Comparison of ENCODE assay signal across 8 cellular contexts in genomic region chr2:216636570-216637450, GRCh38. TPM values are rescaled to one million over a fixed set of nuclear protein-coding genes. Genes with fewer than 3 reads are reported as not detected.
DNase-seq lines count a peak whose midpoint lies in the region; ATAC-seq and TF ChIP-seq lines count a peak whose summit lies in the region.

No MANE protein-coding gene starts in this region.

- H3K9me3 ChIP-seq in RWPE2 (ENCODE audit: severe bottlenecking): no peaks in the 10 kb centered on the region
- H3K9me3 ChIP-seq in skeletal muscle satellite cell (replicated peaks; ENCODE audit: low read length): no peaks in the 10 kb centered on the region

- peak overlapping the region; percentile 98 for H3K4me3 Mint-ChIP-seq in glutamatergic neuron (ENCODE audit: unreplicated experiment)
- no peak overlapping the region for H3K4me3 Mint-ChIP-seq in activated T-helper 1 cell treated with anti-CD3 and anti-CD28 coated beads, Interleukin-12 subunit alpha, Interleukin-12 subunit beta, Interleukin-2, Interleukin-4 antibody, amounts not matched to agents 30 ng/mL and 10 ng/mL and 1 ng/mL, durations not matched to agents 14 hours and 24 hours and 36 hours

- peaks cover 5% of the 10 kb centered on the region for H3K36me3 Mint-ChIP-seq in glutamatergic neuron (ENCODE audit: unreplicated experiment)
- peaks cover 7% of the 10 kb centered on the region for H3K36me3 Mint-ChIP-seq in activated T-helper 1 cell treated with anti-CD3 and anti-CD28 coated beads, Interleukin-12 subunit alpha, Interleukin-12 subunit beta, Interleukin-2, Interleukin-4 antibody, amounts not matched to agents 30 ng/mL and 10 ng/mL and 1 ng/mL, durations not matched to agents 14 hours and 24 hours and 36 hours (ENCODE audit: low read depth)

- peak overlapping the region; percentile 48 for H3K27ac ChIP-seq in RWPE2 (ENCODE audit: poor library complexity, severe bottlenecking)

- TF ChIP-seq CTCF in RWPE2 (IDR thresholded peaks at IDR 0.05; ENCODE audit: poor library complexity, severe bottlenecking) (no peak), glutamatergic neuron (IDR thresholded peaks at IDR 0.05; ENCODE audit: partially characterized antibody, unreplicated experiment) (no peak)

- ATAC-seq in RWPE2 (ENCODE audit: low read depth) (peak; percentile 75), HG03045 (IDR thresholded peaks at IDR 0.05; ENCODE audit: unreplicated experiment) (no peak)

- H3K27me3 Mint-ChIP-seq in glutamatergic neuron (ENCODE audit: unreplicated experiment): peaks cover 29% of the 10 kb centered on the region
- H3K27me3 Mint-ChIP-seq in activated T-helper 1 cell treated with anti-CD3 and anti-CD28 coated beads, Interleukin-12 subunit alpha, Interleukin-12 subunit beta, Interleukin-2, Interleukin-4 antibody, amounts not matched to agents 30 ng/mL and 10 ng/mL and 1 ng/mL, durations not matched to agents 14 hours and 24 hours and 36 hours (ENCODE audit: insufficient read depth): peaks cover 44% of the 10 kb centered on the region

- intact Hi-C loops in activated T-helper 1 cell treated with anti-CD3 and anti-CD28 coated beads, Interleukin-12 subunit alpha, Interleukin-12 subunit beta, Interleukin-2, Interleukin-4 antibody, amounts not matched to agents 30 ng/mL and 10 ng/mL and 1 ng/mL, durations not matched to agents 14 hours and 24 hours and 36 hours (cut with micrococcal nuclease): no loop called here

- peaks cover 29% of the 10 kb centered on the region for H3K4me1 Mint-ChIP-seq in glutamatergic neuron (ENCODE audit: low read depth, unreplicated experiment)
- peaks cover 23% of the 10 kb centered on the region for H3K4me1 Mint-ChIP-seq in activated T-helper 1 cell treated with anti-CD3 and anti-CD28 coated beads, Interleukin-12 subunit alpha, Interleukin-12 subunit beta, Interleukin-2, Interleukin-4 antibody, amounts not matched to agents 30 ng/mL and 10 ng/mL and 1 ng/mL, durations not matched to agents 14 hours and 24 hours and 36 hours (ENCODE audit: low read depth)

- H3K36me3 ChIP-seq in RWPE2 (ENCODE audit: low read depth) (peaks cover 13% of the 10 kb centered on the region), skeletal muscle satellite cell (ENCODE audit: insufficient read depth, low read length) (peaks cover 15% of the 10 kb centered on the region)

- H3K4me2 ChIP-seq in skeletal muscle satellite cell (ENCODE audit: low read length): peak overlapping the region; percentile 89

- H3K27me3 ChIP-seq in RWPE2 (ENCODE audit: insufficient read depth, poor library complexity, severe bottlenecking) (no peaks in the 10 kb centered on the region), skeletal muscle satellite cell (ENCODE audit: control insufficient read depth, insufficient read depth, low read length) (peaks cover 22% of the 10 kb centered on the region)

- H3K27ac Mint-ChIP-seq in glutamatergic neuron (ENCODE audit: unreplicated experiment): peak overlapping the region; percentile 84
- no peak overlapping the region for H3K27ac Mint-ChIP-seq in activated T-helper 1 cell treated with anti-CD3 and anti-CD28 coated beads, Interleukin-12 subunit alpha, Interleukin-12 subunit beta, Interleukin-2, Interleukin-4 antibody, amounts not matched to agents 30 ng/mL and 10 ng/mL and 1 ng/mL, durations not matched to agents 14 hours and 24 hours and 36 hours

- peak overlapping the region; percentile 79 for H3K9ac ChIP-seq in skeletal muscle satellite cell (ENCODE audit: low read depth, low read length)

- H3K9me3 Mint-ChIP-seq in glutamatergic neuron (ENCODE audit: unreplicated experiment): peaks cover 34% of the 10 kb centered on the region
- no peaks in the 10 kb centered on the region for H3K9me3 Mint-ChIP-seq in activated T-helper 1 cell treated with anti-CD3 and anti-CD28 coated beads, Interleukin-12 subunit alpha, Interleukin-12 subunit beta, Interleukin-2, Interleukin-4 antibody, amounts not matched to agents 30 ng/mL and 10 ng/mL and 1 ng/mL, durations not matched to agents 14 hours and 24 hours and 36 hours

- H3K4me1 ChIP-seq in RWPE2 (ENCODE audit: insufficient read depth, poor library complexity, severe bottlenecking) (peaks cover 26% of the 10 kb centered on the region), skeletal muscle satellite cell (ENCODE audit: control insufficient read depth, insufficient read depth, low read length) (peaks cover 34% of the 10 kb centered on the region)

- H3K4me3 ChIP-seq in RWPE2 (ENCODE audit: severe bottlenecking) (no peak overlapping the region), skeletal muscle satellite cell (ENCODE audit: low read length) (peak overlapping the region; percentile 81)

- DNase-seq in HT1080 (ENCODE audit: low read depth): peak; percentile 66
- peak; percentile 80 for DNase-seq in RWPE2 (ENCODE audit: low spot score)
- DNase-seq in glutamatergic neuron: peak; percentile 61
- no peak for DNase-seq in NCI-H345 treated with DMSO at 0.1 percent for 48 hours (lab: John Stamatoyannopoulos, UW; ENCODE audit: unreplicated experiment)
- DNase-seq in activated T-helper 1 cell treated with anti-CD3 and anti-CD28 coated beads, Interleukin-12 subunit alpha, Interleukin-12 subunit beta, Interleukin-2, Interleukin-4 antibody, amounts not matched to agents 30 ng/mL and 10 ng/mL and 1 ng/mL, durations not matched to agents 14 hours and 24 hours and 36 hours (ENCODE audit: low spot score): no peak
- no peak for DNase-seq in activated CD4-positive, alpha-beta T cell treated with anti-CD3 and anti-CD28 coated beads, Interleukin-2, amount 50 U/mL, for 48 hours

RNA-seq across cellular contexts. Expression of gene IGFBP2, which starts 3.6 kb away (rescaled TPM):
- total RNA-seq in HT1080 (2014; rRNA removed; shearing (Covaris generic)): 5.2 and 5.3 TPM in 2 replicates
- polyA plus RNA-seq in HT1080 (2015; cell fraction: cytosol; rRNA removed): 1.3 and 1.9 TPM in 2 replicates
- 1.1 and 1.2 TPM in 2 replicates for polyA plus RNA-seq in HT1080 (2015; cell fraction: nucleus; rRNA removed)
- total RNA-seq in glutamatergic neuron (ENCODE audit: unreplicated experiment): 208 TPM
- 5.8 and 45.4 TPM in 2 replicates for total RNA-seq in skeletal muscle satellite cell (2012; rRNA removed)
- 11.1 and 12.3 TPM in 2 replicates for total RNA-seq in activated T-helper 1 cell treated with anti-CD3 and anti-CD28 coated beads, Interleukin-12 subunit alpha, Interleukin-12 subunit beta, Interleukin-2, Interleukin-4 antibody, amounts not matched to agents 30 ng/mL and 10 ng/mL and 1 ng/mL, durations not matched to agents 14 hours and 24 hours and 36 hours

RNA-seq across cellular contexts. Expression of gene IGFBP5, which starts 58.5 kb away (rescaled TPM):
- total RNA-seq in HT1080 (2014; rRNA removed; shearing (Covaris generic)): 0.10 and 0.11 TPM in 2 replicates
- 0.05 TPM in 1 of 2 replicates, not detected in the other for polyA plus RNA-seq in HT1080 (2015; cell fraction: cytosol; rRNA removed)
- polyA plus RNA-seq in HT1080 (2015; cell fraction: nucleus; rRNA removed): 0.14 and 0.16 TPM in 2 replicates
- 0.51 TPM for total RNA-seq in glutamatergic neuron (ENCODE audit: unreplicated experiment)
- 2.0 and 20.1 TPM in 2 replicates for total RNA-seq in skeletal muscle satellite cell (2012; rRNA removed)
- total RNA-seq in activated T-helper 1 cell treated with anti-CD3 and anti-CD28 coated beads, Interleukin-12 subunit alpha, Interleukin-12 subunit beta, Interleukin-2, Interleukin-4 antibody, amounts not matched to agents 30 ng/mL and 10 ng/mL and 1 ng/mL, durations not matched to agents 14 hours and 24 hours and 36 hours: not detected in 2 replicates

Comparison
In these comparisons a context has a peak if more than half of its experiments do, and no peak if none do; other contexts are left out.
1. DNase-seq: peak in HT1080 (single experiment), RWPE2 (single experiment) and glutamatergic neuron (single experiment); none in NCI-H345 treated with DMSO at 0.1 percent for 48 hours (single experiment), activated T-helper 1 cell treated with anti-CD3 and anti-CD28 coated beads, Interleukin-12 subunit alpha, Interleukin-12 subunit beta, Interleukin-2, Interleukin-4 antibody, amounts not matched to agents 30 ng/mL and 10 ng/mL and 1 ng/mL, durations not matched to agents 14 hours and 24 hours and 36 hours (single experiment) and activated CD4-positive, alpha-beta T cell treated with anti-CD3 and anti-CD28 coated beads, Interleukin-2, amount 50 U/mL, for 48 hours (0 of 2).
2. RNA of gene IGFBP2, which starts 3.6 kb away (total RNA-seq): 208 TPM in glutamatergic neuron (single experiment); 11.1 to 12.3 TPM in activated T-helper 1 cell treated with anti-CD3 and anti-CD28 coated beads, Interleukin-12 subunit alpha, Interleukin-12 subunit beta, Interleukin-2, Interleukin-4 antibody, amounts not matched to agents 30 ng/mL and 10 ng/mL and 1 ng/mL, durations not matched to agents 14 hours and 24 hours and 36 hours and 5.2 to 5.3 TPM in HT1080; every median in the first group is over 10 times any median in the second.